ENCODE assay signal across 28 cellular contexts in genomic region chr3:13407475-13407874, GRCh38. TPM values are rescaled to one million over a fixed set of nuclear protein-coding genes. Genes with fewer than 3 reads are reported as not detected.
DNase-seq lines count a peak whose midpoint lies in the region; ATAC-seq lines count a peak whose summit lies in the region.
"Had no signal": no experiment of that assay in that cellular context is flagged by ENCODE, and none has a peak within 500 bp of the region (broad histone marks: within the 10 kb centered on the region; RNA-seq: fewer than 3 reads in every experiment).

No MANE protein-coding gene starts in this region.

- no peak overlapping the region for H3K27ac ChIP-seq in CD8-positive, alpha-beta memory T cell (ENCODE audit: low read depth, low read length)
- H3K27ac ChIP-seq: BLaER1, parathyroid adenoma, RWPE1, skin epidermis, upper lobe of right lung had no signal

- peaks cover 10% of the 10 kb centered on the region for H3K36me3 ChIP-seq in CD8-positive, alpha-beta memory T cell (ENCODE audit: insufficient read depth, low read length)
- H3K36me3 ChIP-seq: upper lobe of right lung had no signal

- peaks cover 16% of the 10 kb centered on the region for H3K9me3 Mint-ChIP-seq in activated naive CD4-positive, alpha-beta T cell treated with anti-CD3 and anti-CD28 coated beads, Interleukin-2, amount 10 ng/mL, durations not matched to agents 7 days and 5 days
- peaks cover 0 to 4% (median 2%) of the 10 kb centered on the region in 5 donors for H3K9me3 Mint-ChIP-seq in CD8-positive, alpha-beta memory T cell
- no peaks in the 10 kb centered on the region for H3K9me3 Mint-ChIP-seq in activated T-helper 17 cell treated with anti-CD3 and anti-CD28 coated beads, Interleukin-2, amount 50 U/mL, for 72 hours
- H3K9me3 Mint-ChIP-seq in naive B cell, result peaks cover 5 to 17% (median 10%) of the 10 kb centered on the region in 7 donors

- no peak for DNase-seq in activated naive CD4-positive, alpha-beta T cell treated with anti-CD3 and anti-CD28 coated beads, Interleukin-2, amount 10 ng/mL, durations not matched to agents 7 days and 5 days
- no peak for DNase-seq in activated naive CD4-positive, alpha-beta T cell treated with anti-CD3 and anti-CD28 coated beads, Interleukin-2, amount 50 U/mL, for 16 hours
- peak in 1 of 5 donors; percentile 12 for DNase-seq in CD8-positive, alpha-beta memory T cell
- DNase-seq in naive B cell, result no peak
- DNase-seq in HuH-7 (ENCODE audit: low spot score), result no peak
- no peak for DNase-seq in activated gamma-delta T cell (lab: John Stamatoyannopoulos, UW)
- DNase-seq: activated CD4-positive, alpha-beta T cell treated with anti-CD3 and anti-CD28 coated beads for 1 hour; central memory CD4-positive, alpha-beta T cell; endodermal cell; glutamatergic neuron; HFFc6; KBM-7; NCI-H1092 treated with DMSO at 0.1 percent for 48 hours; NCI-H187; NCI-H510A; retina; stimulated activated naive CD4-positive, alpha-beta T cell; T-cell; upper lobe of right lung had no signal

- no peaks in the 10 kb centered on the region for H3K27me3 Mint-ChIP-seq in activated naive CD4-positive, alpha-beta T cell treated with anti-CD3 and anti-CD28 coated beads, Interleukin-2, amount 10 ng/mL, durations not matched to agents 7 days and 5 days
- peaks cover 0 to 2% of the 10 kb centered on the region in 2 donors for H3K27me3 Mint-ChIP-seq in CD8-positive, alpha-beta memory T cell
- no peaks in the 10 kb centered on the region for H3K27me3 Mint-ChIP-seq in activated T-helper 17 cell treated with anti-CD3 and anti-CD28 coated beads, Interleukin-2, amount 50 U/mL, for 72 hours
- H3K27me3 Mint-ChIP-seq in naive B cell, result no peaks in the 10 kb centered on the region
- H3K27me3 Mint-ChIP-seq: dendritic cell treated with granulocyte-macrophage colony-stimulating factor and Interleukin-4, amounts not matched to agents 40 ng/mL and 50 ng/mL, for 4 days; T-cell had no signal

- H3K4me3 ChIP-seq in CD8-positive, alpha-beta memory T cell (ENCODE audit: low read length), result no peak overlapping the region
- H3K4me3 ChIP-seq: BLaER1, skin epidermis, upper lobe of right lung had no signal

- CTCF ChIA-PET in activated naive CD4-positive, alpha-beta T cell treated with anti-CD3 and anti-CD28 coated beads, Interleukin-2, amount 10 ng/mL, durations not matched to agents 7 days and 5 days (lab: Charles Lee), result interaction anchor here (1.7 to 2.9 kb wide), 2 partner anchors 9 to 45 kb away, joined by 5 to 10 read pairs; no protein-coding TSS in a partner anchor
- CTCF ChIA-PET in CD8-positive, alpha-beta memory T cell (lab: Charles Lee), result no interaction called here

- peaks cover 10% of the 10 kb centered on the region for H3K9me3 ChIP-seq in CD8-positive, alpha-beta memory T cell (ENCODE audit: low read length)

- POLR2A ChIA-PET in CD8-positive, alpha-beta memory T cell (lab: Charles Lee), result no interaction called here

- peaks cover 50% of the 10 kb centered on the region for H3K36me3 Mint-ChIP-seq in activated naive CD4-positive, alpha-beta T cell treated with anti-CD3 and anti-CD28 coated beads, Interleukin-2, amount 10 ng/mL, durations not matched to agents 7 days and 5 days
- peaks cover 10 to 30% (median 10%) of the 10 kb centered on the region in 3 donors for H3K36me3 Mint-ChIP-seq in CD8-positive, alpha-beta memory T cell
- peaks cover 24% of the 10 kb centered on the region for H3K36me3 Mint-ChIP-seq in activated T-helper 17 cell treated with anti-CD3 and anti-CD28 coated beads, Interleukin-2, amount 50 U/mL, for 72 hours (ENCODE audit: low read depth)
- H3K36me3 Mint-ChIP-seq in naive B cell, result peaks cover 7 to 13% of the 10 kb centered on the region in 2 donors

- peaks cover 20% of the 10 kb centered on the region for H3K4me1 Mint-ChIP-seq in activated naive CD4-positive, alpha-beta T cell treated with anti-CD3 and anti-CD28 coated beads, Interleukin-2, amount 10 ng/mL, durations not matched to agents 7 days and 5 days
- H3K4me1 Mint-ChIP-seq in CD8-positive, alpha-beta memory T cell, result peaks cover 45 to 62% (median 62%) of the 10 kb centered on the region in 3 donors
- peaks cover 21% of the 10 kb centered on the region for H3K4me1 Mint-ChIP-seq in activated T-helper 17 cell treated with anti-CD3 and anti-CD28 coated beads, Interleukin-2, amount 50 U/mL, for 72 hours
- H3K4me1 Mint-ChIP-seq in naive B cell, result peaks cover 19 to 41% (median 37%) of the 10 kb centered on the region in 3 donors
- H3K4me1 Mint-ChIP-seq: endodermal cell had no signal

- H3K27ac Mint-ChIP-seq in activated naive CD4-positive, alpha-beta T cell treated with anti-CD3 and anti-CD28 coated beads, Interleukin-2, amount 10 ng/mL, durations not matched to agents 7 days and 5 days, result peak overlapping the region; percentile 2
- peak overlapping the region in 6 of 8 donors; percentile 2 to 95 (median 71) for H3K27ac Mint-ChIP-seq in CD8-positive, alpha-beta memory T cell
- H3K27ac Mint-ChIP-seq in activated T-helper 17 cell treated with anti-CD3 and anti-CD28 coated beads, Interleukin-2, amount 50 U/mL, for 72 hours, result peak overlapping the region; percentile 34
- peak overlapping the region in 4 of 6 donors; percentile 8 to 91 (median 64) for H3K27ac Mint-ChIP-seq in naive B cell
- H3K27ac Mint-ChIP-seq: dendritic cell treated with granulocyte-macrophage colony-stimulating factor and Interleukin-4, amounts not matched to agents 40 ng/mL and 50 ng/mL, for 4 days; endodermal cell; HFFc6 had no signal

- H3K4me1 ChIP-seq in CD8-positive, alpha-beta memory T cell (ENCODE audit: insufficient read depth, low read length), result peaks cover 32% of the 10 kb centered on the region
- H3K4me1 ChIP-seq: parathyroid adenoma, upper lobe of right lung had no signal

- H3K27me3 ChIP-seq in CD8-positive, alpha-beta memory T cell (ENCODE audit: insufficient read depth, low read length, poor library complexity, severe bottlenecking), result no peaks in the 10 kb centered on the region
- H3K27me3 ChIP-seq: BLaER1, upper lobe of right lung had no signal

- no peak for ATAC-seq in activated T-helper 17 cell treated with anti-CD3 and anti-CD28 coated beads, Interleukin-2, amount 50 U/mL, for 72 hours (replicated peaks)
- no peak for ATAC-seq in naive B cell (ENCODE audit: low read depth in 2 of 2)
- ATAC-seq in GM18868 (IDR thresholded peaks at IDR 0.05; ENCODE audit: unreplicated experiment), result no peak
- ATAC-seq: left lobe of liver, T-cell, upper lobe of right lung had no signal

- no peak overlapping the region for H3K4me3 Mint-ChIP-seq in activated naive CD4-positive, alpha-beta T cell treated with anti-CD3 and anti-CD28 coated beads, Interleukin-2, amount 10 ng/mL, durations not matched to agents 7 days and 5 days
- peak overlapping the region in 2 of 7 donors; percentile 39 to 59 for H3K4me3 Mint-ChIP-seq in CD8-positive, alpha-beta memory T cell
- H3K4me3 Mint-ChIP-seq in activated T-helper 17 cell treated with anti-CD3 and anti-CD28 coated beads, Interleukin-2, amount 50 U/mL, for 72 hours, result no peak overlapping the region
- no peak overlapping the region for H3K4me3 Mint-ChIP-seq in naive B cell
- H3K4me3 Mint-ChIP-seq: dendritic cell treated with granulocyte-macrophage colony-stimulating factor and Interleukin-4, amounts not matched to agents 40 ng/mL and 50 ng/mL, for 4 days; endodermal cell; HFFc6; T-cell had no signal

RNA-seq across cellular contexts. Expression of gene NUP210, which starts 12.6 kb away (rescaled TPM):
- 100 to 1,000 TPM; 143 to 146 TPM for total RNA-seq in CD8-positive, alpha-beta memory T cell
- 87.4 TPM for polyA plus RNA-seq in CD8-positive, alpha-beta memory T cell
- total RNA-seq in activated T-helper 17 cell treated with anti-CD3 and anti-CD28 coated beads, Interleukin-2, amount 50 U/mL, for 72 hours, result 100 to 1,000 TPM in 1 of 2 donors, 10 to 100 TPM in 1; 86.9 to 146 TPM
- 10 to 100 TPM; 10.4 to 69.3 (median 38.6) TPM for polyA plus RNA-seq in naive B cell (ENCODE audit: low read depth in 6 of 6)
- total RNA-seq: fibroblast of villous mesenchyme had no signal

Comparison
In these comparisons a context has a peak if more than half of its experiments do, and no peak if none do; other contexts are left out.
1. H3K27ac Mint-ChIP-seq: peak in every context shown above with its lines; median percentile 71 in CD8-positive, alpha-beta memory T cell; 64 in naive B cell; 34 in activated T-helper 17 cell treated with anti-CD3 and anti-CD28 coated beads, Interleukin-2, amount 50 U/mL, for 72 hours; 2 in activated naive CD4-positive, alpha-beta T cell treated with anti-CD3 and anti-CD28 coated beads, Interleukin-2, amount 10 ng/mL, durations not matched to agents 7 days and 5 days.